1 cellular context compared by ENCODE assay signal in genomic region chr19:13095393-13095784, GRCh38.
TF ChIP-seq lines count a peak whose summit lies in the region.

No MANE protein-coding gene starts in this region.

TF ChIP-seq in WTC11, 78 proteins besides CTCF, POLR2A, EP300 and RAD21 (continued from another document):
- TF ChIP-seq ZNF512 (CRISPR knock-in tag; IDR thresholded peaks at IDR 0.05; ENCODE audit: borderline replicate concordance), result no peak
- TF ChIP-seq HMGA2 (CRISPR knock-in tag; IDR thresholded peaks at IDR 0.05), result no peak
- no peak for TF ChIP-seq ELF4 (CRISPR knock-in tag; IDR thresholded peaks at IDR 0.05; ENCODE audit: low read depth)
- TF ChIP-seq ETV6 (CRISPR knock-in tag; IDR thresholded peaks at IDR 0.05), result 0 out of 2 replicates have a peak, but pooled peaks have one; percentile 40
- TF ChIP-seq NFE2L1 (CRISPR knock-in tag; IDR thresholded peaks at IDR 0.05), result no peak
- TF ChIP-seq FOXP1 (CRISPR knock-in tag; IDR thresholded peaks at IDR 0.05; ENCODE audit: borderline replicate concordance), result no peak
- TF ChIP-seq SP1 (CRISPR knock-in tag; conservative IDR thresholded peaks at IDR 0.05), result no peak; the same call in 1 of the 2 replicates
- no peak for TF ChIP-seq CREM (CRISPR knock-in tag; IDR thresholded peaks at IDR 0.05)
- 0 out of 2 replicates have a peak, but pooled peaks have one; percentile 63 for TF ChIP-seq ZNF281 (CRISPR knock-in tag; IDR thresholded peaks at IDR 0.05)
- peak; percentile 30; the same call in 1 of the 2 replicates for TF ChIP-seq FOXK1 (CRISPR knock-in tag; IDR thresholded peaks at IDR 0.05)
- no peak for TF ChIP-seq NR2C2 (CRISPR knock-in tag; IDR thresholded peaks at IDR 0.05)
- no peak for TF ChIP-seq TP53 (CRISPR knock-in tag; IDR thresholded peaks at IDR 0.05)
- no peak for TF ChIP-seq USF1 (CRISPR knock-in tag; IDR thresholded peaks at IDR 0.05)
- TF ChIP-seq HMGXB4 (CRISPR knock-in tag; IDR thresholded peaks at IDR 0.05), result no peak
- TF ChIP-seq ATF6 (CRISPR knock-in tag; IDR thresholded peaks at IDR 0.05), result no peak
- no peak for TF ChIP-seq MYBL2 (CRISPR knock-in tag; IDR thresholded peaks at IDR 0.05)
- peak; percentile 37; the same call in 1 of the 2 replicates for TF ChIP-seq ARID4B (CRISPR knock-in tag; IDR thresholded peaks at IDR 0.05; ENCODE audit: borderline replicate concordance)
- TF ChIP-seq ZNF232 (CRISPR knock-in tag; IDR thresholded peaks at IDR 0.05), result 0 out of 2 replicates have a peak, but pooled peaks have one; percentile 44
- no peak for TF ChIP-seq TEAD1 (CRISPR knock-in tag; IDR thresholded peaks at IDR 0.05)
- TF ChIP-seq E2F1 (CRISPR knock-in tag; IDR thresholded peaks at IDR 0.05), result no peak
- TF ChIP-seq ZNF396 (CRISPR knock-in tag; IDR thresholded peaks at IDR 0.05; ENCODE audit: borderline replicate concordance), result no peak
- no peak for TF ChIP-seq NR1H2 (CRISPR knock-in tag; IDR thresholded peaks at IDR 0.05)
- no peak for TF ChIP-seq ZNF423 (CRISPR knock-in tag; IDR thresholded peaks at IDR 0.05)
- no peak for TF ChIP-seq ZNF425 (CRISPR knock-in tag; conservative IDR thresholded peaks at IDR 0.05)
- no peak for TF ChIP-seq AR (CRISPR knock-in tag; IDR thresholded peaks at IDR 0.05)
- no peak for TF ChIP-seq ZNF219 (CRISPR knock-in tag; IDR thresholded peaks at IDR 0.05; ENCODE audit: borderline replicate concordance)
- TF ChIP-seq JUN (CRISPR knock-in tag; IDR thresholded peaks at IDR 0.05), result no peak
- no peak for TF ChIP-seq ZBTB21 (CRISPR knock-in tag; IDR thresholded peaks at IDR 0.05; ENCODE audit: borderline replicate concordance)
- no peak for TF ChIP-seq ZBTB43 (CRISPR knock-in tag; IDR thresholded peaks at IDR 0.05)
- no peak for TF ChIP-seq KAT7 (CRISPR knock-in tag; IDR thresholded peaks at IDR 0.05; ENCODE audit: borderline replicate concordance)
- no peak for TF ChIP-seq ATF1 (CRISPR knock-in tag; IDR thresholded peaks at IDR 0.05)
- TF ChIP-seq ZNF121 (CRISPR knock-in tag; IDR thresholded peaks at IDR 0.05), result no peak
- TF ChIP-seq ESRRA (CRISPR knock-in tag; IDR thresholded peaks at IDR 0.05; ENCODE audit: borderline replicate concordance), result no peak
- TF ChIP-seq FOXJ3 (CRISPR knock-in tag; IDR thresholded peaks at IDR 0.05; ENCODE audit: borderline replicate concordance), result no peak
- no peak for TF ChIP-seq ZNF138 (CRISPR knock-in tag; conservative IDR thresholded peaks at IDR 0.05)
- peak; percentile 50; the same call in 1 of the 2 replicates for TF ChIP-seq MAX (CRISPR knock-in tag; IDR thresholded peaks at IDR 0.05)
